In the genomic region with DNA sequence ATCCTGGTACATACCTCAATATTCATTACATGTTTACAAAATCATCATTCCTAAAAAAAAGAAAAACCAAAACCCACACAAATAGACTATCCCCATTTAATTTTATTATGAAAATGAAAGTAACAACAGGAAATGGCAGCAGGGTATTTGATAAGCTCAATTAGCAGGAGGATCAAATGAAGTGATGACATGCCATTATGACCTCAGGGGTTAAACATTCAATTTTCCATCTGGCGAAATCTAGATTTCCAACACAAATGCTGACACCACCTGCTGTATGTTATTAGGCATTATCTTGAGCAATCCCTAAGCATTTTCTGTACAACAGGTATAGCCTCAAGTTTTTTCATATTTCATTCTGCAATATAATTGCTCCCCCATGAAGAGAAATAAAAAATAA, we compare ENCODE assay signal across 20 cellular contexts. TPM values are rescaled to one million over a fixed set of nuclear protein-coding genes. Genes with fewer than 3 reads are reported as not detected.
DNase-seq lines count a peak whose midpoint lies in the region; ATAC-seq and TF ChIP-seq lines count a peak whose summit lies in the region.
"Had no signal": no experiment of that assay in that cellular context is flagged by ENCODE, and none has a peak within 500 bp of the region (broad histone marks: within the 10 kb centered on the region; RNA-seq: fewer than 3 reads in every experiment).

No MANE protein-coding gene starts in this region.

- no peak for DNase-seq in CD4-positive, alpha-beta T cell
- DNase-seq in DMS 273 treated with DMSO at 0.1 percent for 48 hours (lab: John Stamatoyannopoulos, UW) (peak; percentile 17), NCI-H69 (lab: John Stamatoyannopoulos, UW) (peak; percentile 77), fibroblast of mammary gland (ENCODE audit: low read depth) (peak; percentile 8), NCI-H128 (lab: John Stamatoyannopoulos, UW; ENCODE audit: unreplicated experiment) (no peak), SKM-1 treated with dmso at 0.1 percent for 144 hours (lab: John Stamatoyannopoulos, UW; ENCODE audit: unreplicated experiment) (no peak), NCI-H1048 (lab: John Stamatoyannopoulos, UW) (no peak)
- DNase-seq: activated CD8-positive, alpha-beta memory T cell treated with anti-CD3 and anti-CD28 coated beads, Interleukin-2, amount 50 U/mL, for 48 hours; adrenal gland; dorsolateral prefrontal cortex; foreskin fibroblast; NCI-H1105 treated with DMSO at 0.1 percent for 48 hours; NCI-H774; SIG-M5; sigmoid colon; stimulated activated naive CD4-positive, alpha-beta T cell treated with Interleukin-2 at 50 U/mL for 16 hours; WERI-Rb-1 had no signal

- H3K27me3 ChIP-seq in CD4-positive, alpha-beta T cell (ENCODE audit: control insufficient read depth, insufficient read depth, low read length), result no peaks in the 10 kb centered on the region
- H3K27me3 ChIP-seq: adrenal gland, dorsolateral prefrontal cortex, neutrophil, sigmoid colon, vagina had no signal

- no peaks in the 10 kb centered on the region for H3K27me3 Mint-ChIP-seq in CD4-positive, alpha-beta T cell
- H3K27me3 Mint-ChIP-seq: memory B cell had no signal

- peak overlapping the region; percentile 70 for H3K27ac Mint-ChIP-seq in CD4-positive, alpha-beta T cell
- H3K27ac Mint-ChIP-seq: memory B cell had no signal

- H3K4me1 Mint-ChIP-seq in CD4-positive, alpha-beta T cell (ENCODE audit: low read depth), result peaks cover 16% of the 10 kb centered on the region
- H3K4me1 Mint-ChIP-seq: memory B cell had no signal

- H3K4me3 Mint-ChIP-seq in CD4-positive, alpha-beta T cell, result peak overlapping the region; percentile 46
- H3K4me3 Mint-ChIP-seq: memory B cell had no signal

- H3K9me3 ChIP-seq in CD4-positive, alpha-beta T cell (ENCODE audit: control insufficient read depth, low read length), result no peaks in the 10 kb centered on the region
- H3K9me3 ChIP-seq: adrenal gland, neutrophil, sigmoid colon, vagina had no signal

- ATAC-seq in CD4-positive, alpha-beta T cell (ENCODE audit: poor library complexity), result peak; percentile 26

- no peak overlapping the region for H3K4me3 ChIP-seq in fibroblast of mammary gland (ENCODE audit: control insufficient read depth, low read depth, low read length)
- H3K4me3 ChIP-seq: adrenal gland, dorsolateral prefrontal cortex, sigmoid colon, vagina had no signal

- no peaks in the 10 kb centered on the region for H3K9me3 Mint-ChIP-seq in CD4-positive, alpha-beta T cell
- H3K9me3 Mint-ChIP-seq: memory B cell had no signal

- POLR2A ChIA-PET in CD4-positive, alpha-beta T cell (lab: Charles Lee), result interaction anchor here (1.6 kb wide), 1 partner anchor 52 kb away, joined by 9 read pairs; no protein-coding TSS in a partner anchor

- intact Hi-C loops in CD4-positive, alpha-beta T cell (cut with DNase I, micrococcal nuclease), result no loop called here

- H3K27ac ChIP-seq in CD4-positive, alpha-beta T cell (ENCODE audit: low read depth, low read length), result no peak overlapping the region
- H3K27ac ChIP-seq: adrenal gland, dorsolateral prefrontal cortex, neutrophil, sigmoid colon, vagina, WERI-Rb-1 had no signal

- no peak for TF ChIP-seq CTCF in CD4-positive, alpha-beta T cell (IDR thresholded peaks at IDR 0.05)
- no peak for TF ChIP-seq CTCF in fibroblast of mammary gland (conservative IDR thresholded peaks at IDR 0.05; ENCODE audit: control insufficient read depth, insufficient read depth, low read depth, low read length)

- CTCF ChIA-PET in CD4-positive, alpha-beta T cell (lab: Charles Lee), result interaction anchor here (0.8 kb wide), 1 partner anchor 150 kb away, joined by 3 read pairs; no protein-coding TSS in a partner anchor

- H3K36me3 Mint-ChIP-seq in CD4-positive, alpha-beta T cell (ENCODE audit: low read depth), result peaks cover 49% of the 10 kb centered on the region

RNA-seq across cellular contexts. Expression of a gene that starts 57.1 kb away (rescaled TPM):
- 10 to 100 TPM in 1 of 2 experiments, 1 to 10 TPM in 1; 9.4 to 13.1 TPM for total RNA-seq in CD4-positive, alpha-beta T cell

Comparison
In these comparisons a context has a peak if more than half of its experiments do, and no peak if none do; other contexts are left out.
1. DNase-seq: peak in DMS 273 treated with DMSO at 0.1 percent for 48 hours (single experiment), NCI-H69 (single experiment) and fibroblast of mammary gland (single experiment); none in CD4-positive, alpha-beta T cell (0 of 10), NCI-H128 (single experiment), SKM-1 treated with dmso at 0.1 percent for 144 hours (single experiment) and NCI-H1048 (single experiment).